24 cellular contexts compared by ENCODE assay signal in the genomic region with DNA sequence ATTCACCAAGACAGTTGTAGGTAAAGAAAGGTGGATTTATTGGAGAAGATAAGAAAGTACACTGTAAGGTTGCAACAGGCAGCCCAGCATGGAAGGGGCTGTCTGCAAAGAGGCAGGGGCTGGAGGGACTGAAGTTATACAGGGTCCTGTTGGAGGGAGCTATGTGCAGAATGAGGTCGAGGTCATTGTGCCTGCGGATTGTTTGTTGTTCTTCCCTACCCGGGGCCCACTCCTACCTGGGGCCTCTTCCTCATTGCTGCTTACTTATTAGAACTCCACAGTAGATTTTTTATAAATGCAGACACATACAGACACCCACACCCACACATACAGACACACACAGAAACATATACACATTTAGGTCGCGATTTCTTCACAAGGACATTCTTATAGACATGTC.
"Had no signal": no experiment of that assay in that cellular context is flagged by ENCODE, and none has a peak within 500 bp of the region (broad histone marks: within the 10 kb centered on the region; RNA-seq: fewer than 3 reads in every experiment).

No MANE protein-coding gene starts in this region.

- H3K9me3 ChIP-seq: left lung, lower lobe of right lung, ovary, right atrium auricular region, right lobe of liver, tibial nerve, upper lobe of left lung, vagina had no signal

- H3K36me3 ChIP-seq: left lung, lower lobe of right lung, neural progenitor cell, ovary, right atrium auricular region, right lobe of liver, tibial nerve, upper lobe of left lung, vagina had no signal

- DNase-seq: islet precursor cell; left lung; lower lobe of right lung; mammary epithelial cell; mesenchymal stem cell; naive B cell; natural killer cell; nephron progenitor cell; ovary; right lobe of liver; stimulated activated CD4-positive, alpha-beta T cell treated with anti-CD3 and anti-CD28 coated beads, Interleukin-1b, Interleukin-23, amount 100 ng/mL, for 48 hours; stimulated activated CD4-positive, alpha-beta T cell treated with anti-CD3 and anti-CD28 coated beads, Interleukin-2, amount 100 ng/mL, for 48 hours; stimulated activated CD4-positive, alpha-beta T cell treated with anti-CD3 and anti-CD28 coated beads, Interleukin-4, amount 100 ng/mL, for 4 hours; stimulated activated CD8-positive, alpha-beta memory T cell treated with anti-CD3 and anti-CD28 coated beads, Interleukin-4, amount 100 ng/mL, for 48 hours; stimulated activated naive CD4-positive, alpha-beta T cell treated with Interleukin-2 at 50 U/mL for 16 hours; stimulated activated naive CD8-positive, alpha-beta T cell treated with anti-CD3 and anti-CD28 coated beads, Interleukin-15, amount 100 ng/mL, for 72 hours; substantia nigra; upper lobe of left lung had no signal

- H2AFZ ChIP-seq: neural progenitor cell had no signal

- H3K4me1 ChIP-seq: left lung, lower lobe of right lung, right atrium auricular region, right lobe of liver, upper lobe of left lung, vagina had no signal

- H3K27me3 ChIP-seq: left lung, neural progenitor cell, ovary, right atrium auricular region, right lobe of liver, tibial nerve, upper lobe of left lung, vagina had no signal

- H3K9ac ChIP-seq: neural progenitor cell had no signal

- H3K4me3 ChIP-seq: left lung, lower lobe of right lung, neural progenitor cell, ovary, right atrium auricular region, right lobe of liver, smooth muscle cell, tibial nerve, upper lobe of left lung, vagina had no signal

- ATAC-seq: left lung; lower lobe of right lung; stimulated activated memory B cell treated with anti-CD40 and anti-IgM and Interleukin-4, amounts not matched to agents 10 μg/mL and 1 μg/mL and 100 μg/mL, for 72 hours; stimulated activated naive CD8-positive, alpha-beta T cell treated with anti-CD3 and anti-CD28 coated beads, Interleukin-15, amount 100 ng/mL, for 72 hours had no signal

- H3K27ac ChIP-seq: left lung, lower lobe of right lung, neural progenitor cell, ovary, right atrium auricular region, right lobe of liver, tibial nerve, upper lobe of left lung, vagina had no signal

- H3K4me2 ChIP-seq: neural progenitor cell, smooth muscle cell had no signal
